In the genomic region with DNA sequence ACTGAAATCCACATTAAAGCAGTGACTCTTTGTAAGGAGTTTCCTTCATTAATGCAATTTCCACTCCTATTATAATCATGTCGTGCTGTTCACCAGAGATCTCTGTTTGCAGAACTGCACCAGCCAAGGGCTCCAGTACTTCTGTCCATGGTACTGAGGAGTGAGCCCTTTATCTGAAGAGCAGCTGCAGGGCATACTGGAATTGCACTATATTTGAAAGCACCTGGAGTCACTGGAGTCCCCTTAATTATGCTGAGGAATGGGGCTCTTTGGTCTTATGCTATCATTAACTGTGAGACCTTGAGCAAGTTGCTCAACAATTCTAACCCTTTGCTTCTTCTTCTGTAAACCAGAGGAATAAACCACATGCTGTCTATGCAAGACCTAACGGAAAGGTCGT, we compare ENCODE assay signal across 13 cellular contexts.
DNase-seq lines count a peak whose midpoint lies in the region; ATAC-seq and TF ChIP-seq lines count a peak whose summit lies in the region.
"Had no signal": no experiment of that assay in that cellular context is flagged by ENCODE, and none has a peak within 500 bp of the region (broad histone marks: within the 10 kb centered on the region; RNA-seq: fewer than 3 reads in every experiment).

No MANE protein-coding gene starts in this region.

- ATAC-seq in HG03175 (IDR thresholded peaks at IDR 0.05; ENCODE audit: unreplicated experiment) (no peak), HG02571 (IDR thresholded peaks at IDR 0.05; ENCODE audit: unreplicated experiment) (no peak)

- DNase-seq in ACHN (peak; percentile 23), astrocyte of the cerebellum (ENCODE audit: low read depth) (peak; percentile 11), iPS-NIHi11 (ENCODE audit: low spot score) (peak; percentile 59), NCI-H510A treated with DMSO at 0.1 percent for 48 hours (lab: John Stamatoyannopoulos, UW) (no peak), GM19238 (ENCODE audit: insufficient read length, low spot score) (no peak)
- DNase-seq: BE2C, GF-D8, NCI-H1694 treated with DMSO at 0.1 percent for 48 hours, occipital lobe had no signal

- TF ChIP-seq CTCF in astrocyte of the cerebellum (IDR thresholded peaks at IDR 0.05; ENCODE audit: low read depth, low read length, missing control alignments): no peak

- no peak for TF ChIP-seq RAD21 in Ishikawa (IDR thresholded peaks at IDR 0.05; ENCODE audit: low read depth)

- TF ChIP-seq EP300 in Ishikawa (IDR thresholded peaks at IDR 0.05; ENCODE audit: borderline replicate concordance): no peak

- no peak overlapping the region for H3K4me3 ChIP-seq in astrocyte of the cerebellum (ENCODE audit: low read depth, low read length)
- H3K4me3 ChIP-seq: esophagus muscularis mucosa had no signal

- in situ Hi-C loops in ACHN (cut with HindIII; ENCODE audit: low pct_ligation_motif_present, low pct_unique_long_range_greater_than_20kb, low sequenced_read_pairs): no loop called here
- in situ Hi-C loops in astrocyte of the cerebellum (cut with HindIII; ENCODE audit: low sequenced_read_pairs): no loop called here

TF ChIP-seq in Ishikawa, 13 proteins besides CTCF, POLR2A, EP300 and RAD21:
- TF ChIP-seq TAF1 (IDR thresholded peaks at IDR 0.05; ENCODE audit: low read depth): no peak
- TF ChIP-seq, protein P1, sequence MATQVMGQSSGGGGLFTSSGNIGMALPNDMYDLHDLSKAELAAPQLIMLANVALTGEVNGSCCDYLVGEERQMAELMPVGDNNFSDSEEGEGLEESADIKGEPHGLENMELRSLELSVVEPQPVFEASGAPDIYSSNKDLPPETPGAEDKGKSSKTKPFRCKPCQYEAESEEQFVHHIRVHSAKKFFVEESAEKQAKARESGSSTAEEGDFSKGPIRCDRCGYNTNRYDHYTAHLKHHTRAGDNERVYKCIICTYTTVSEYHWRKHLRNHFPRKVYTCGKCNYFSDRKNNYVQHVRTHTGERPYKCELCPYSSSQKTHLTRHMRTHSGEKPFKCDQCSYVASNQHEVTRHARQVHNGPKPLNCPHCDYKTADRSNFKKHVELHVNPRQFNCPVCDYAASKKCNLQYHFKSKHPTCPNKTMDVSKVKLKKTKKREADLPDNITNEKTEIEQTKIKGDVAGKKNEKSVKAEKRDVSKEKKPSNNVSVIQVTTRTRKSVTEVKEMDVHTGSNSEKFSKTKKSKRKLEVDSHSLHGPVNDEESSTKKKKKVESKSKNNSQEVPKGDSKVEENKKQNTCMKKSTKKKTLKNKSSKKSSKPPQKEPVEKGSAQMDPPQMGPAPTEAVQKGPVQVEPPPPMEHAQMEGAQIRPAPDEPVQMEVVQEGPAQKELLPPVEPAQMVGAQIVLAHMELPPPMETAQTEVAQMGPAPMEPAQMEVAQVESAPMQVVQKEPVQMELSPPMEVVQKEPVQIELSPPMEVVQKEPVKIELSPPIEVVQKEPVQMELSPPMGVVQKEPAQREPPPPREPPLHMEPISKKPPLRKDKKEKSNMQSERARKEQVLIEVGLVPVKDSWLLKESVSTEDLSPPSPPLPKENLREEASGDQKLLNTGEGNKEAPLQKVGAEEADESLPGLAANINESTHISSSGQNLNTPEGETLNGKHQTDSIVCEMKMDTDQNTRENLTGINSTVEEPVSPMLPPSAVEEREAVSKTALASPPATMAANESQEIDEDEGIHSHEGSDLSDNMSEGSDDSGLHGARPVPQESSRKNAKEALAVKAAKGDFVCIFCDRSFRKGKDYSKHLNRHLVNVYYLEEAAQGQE (IDR thresholded peaks at IDR 0.05; ENCODE audit: low read depth): peak; percentile 92

Comparison
In these comparisons a context has a peak if more than half of its experiments do, and no peak if none do; other contexts are left out.
1. DNase-seq: peak in ACHN (single experiment), astrocyte of the cerebellum (single experiment) and iPS-NIHi11 (single experiment); none in NCI-H510A treated with DMSO at 0.1 percent for 48 hours (single experiment) and GM19238 (single experiment).